Comparison of ENCODE assay signal across 8 cellular contexts in genomic region chr16:88782454-88783390, GRCh38. TPM values are rescaled to one million over a fixed set of nuclear protein-coding genes. Genes with fewer than 3 reads are reported as not detected.
DNase-seq lines count a peak whose midpoint lies in the region; ATAC-seq and TF ChIP-seq lines count a peak whose summit lies in the region.

No MANE protein-coding gene starts in this region.

- H3K4me3 ChIP-seq in AG04449 (ENCODE audit: low read depth, low read length) (peak overlapping the region; percentile 75), MG63 (peak overlapping the region; percentile 65), gastroesophageal sphincter (peak overlapping the region; percentile 50 to 78)

- TF ChIP-seq CTCF in AG04449 (IDR thresholded peaks at IDR 0.05; ENCODE audit: insufficient read depth, low read length, missing control alignments) (no peak), gastroesophageal sphincter (IDR thresholded peaks at IDR 0.05) (no peak)

- H3K27me3 Mint-ChIP-seq in activated T-helper 17 cell treated with anti-CD3 and anti-CD28 coated beads, Interleukin-2, amount 50 U/mL, for 72 hours, result no peaks in the 10 kb centered on the region

- no peaks in the 10 kb centered on the region for H3K9me3 Mint-ChIP-seq in activated T-helper 17 cell treated with anti-CD3 and anti-CD28 coated beads, Interleukin-2, amount 50 U/mL, for 72 hours

- no peak for DNase-seq in AG04449 (ENCODE audit: low read depth, low spot score)
- DNase-seq in MG63, result peak; percentile 93
- peak; percentile 67 to 80 (median 75) for DNase-seq in stimulated activated CD4-positive, alpha-beta T cell treated with anti-CD3 and anti-CD28 coated beads, Interleukin-12 subunit alpha, Interleukin-12 subunit beta, amount 100 ng/mL, for 48 hours (ENCODE audit: low read depth in 2 of 3, low spot score in 1 of 3)
- no peak for DNase-seq in NCI-H2227 treated with DMSO at 0.1 percent for 48 hours (lab: John Stamatoyannopoulos, UW)

- peak overlapping the region; percentile 89 for H3K27ac Mint-ChIP-seq in activated T-helper 17 cell treated with anti-CD3 and anti-CD28 coated beads, Interleukin-2, amount 50 U/mL, for 72 hours

- H3K36me3 ChIP-seq in MG63, result peaks cover 3% of the 10 kb centered on the region
- no peaks in the 10 kb centered on the region for H3K36me3 ChIP-seq in gastroesophageal sphincter

- TF ChIP-seq POLR2A in gastroesophageal sphincter (IDR thresholded peaks at IDR 0.05), result no peak

- H3K36me3 Mint-ChIP-seq in activated T-helper 17 cell treated with anti-CD3 and anti-CD28 coated beads, Interleukin-2, amount 50 U/mL, for 72 hours (ENCODE audit: low read depth), result peaks cover 22% of the 10 kb centered on the region

- CTCF ChIA-PET in AG04449 (lab: Yijun Ruan, JAX), result interaction anchor here (0.7 to 5.9 kb wide), 11 partner anchors 10 to 75 kb away, joined by 3 to 76 read pairs (median 5); no protein-coding TSS in a partner anchor

- H3K27me3 ChIP-seq in MG63 (no peaks in the 10 kb centered on the region), gastroesophageal sphincter (no peaks in the 10 kb centered on the region)

- H3K9me3 ChIP-seq in MG63 (no peaks in the 10 kb centered on the region), gastroesophageal sphincter (no peaks in the 10 kb centered on the region)

- peak overlapping the region; percentile 62 to 99 (median 93) for H3K27ac ChIP-seq in gastroesophageal sphincter

- WGBS in gastroesophageal sphincter (ENCODE audit: low coverage in 1 of 2), 2 donors, result 46% methylated on average over 9 of the region's 16 CpGs; no CpG with 5 or more reads in 1 of the 2 donors

- H3K4me3 Mint-ChIP-seq in activated T-helper 17 cell treated with anti-CD3 and anti-CD28 coated beads, Interleukin-2, amount 50 U/mL, for 72 hours, result peak overlapping the region; percentile 87

- ATAC-seq in activated T-helper 17 cell treated with anti-CD3 and anti-CD28 coated beads, Interleukin-2, amount 50 U/mL, for 72 hours (replicated peaks), result peak; percentile 81
- ATAC-seq in gastroesophageal sphincter (no peak), HG03108 (IDR thresholded peaks at IDR 0.05; ENCODE audit: unreplicated experiment) (no peak), GM18861 (IDR thresholded peaks at IDR 0.05; ENCODE audit: unreplicated experiment) (no peak)

- no peak for TF ChIP-seq EP300 in gastroesophageal sphincter (IDR thresholded peaks at IDR 0.05)

- H3K4me1 ChIP-seq in gastroesophageal sphincter, result peaks cover 3 to 79% (median 55%) of the 10 kb centered on the region in 3 donors

- H3K4me1 Mint-ChIP-seq in activated T-helper 17 cell treated with anti-CD3 and anti-CD28 coated beads, Interleukin-2, amount 50 U/mL, for 72 hours, result peaks cover 21% of the 10 kb centered on the region

- POLR2A ChIA-PET in AG04449 (lab: Yijun Ruan, JAX), result interaction anchor here (1.5 to 5.2 kb wide), 2 partner anchors 10 to 27 kb away, joined by 8 to 95 read pairs; no protein-coding TSS in a partner anchor

RNA-seq across cellular contexts. Expression of gene PIEZO1, which starts 2.3 kb away (rescaled TPM):
- 77.6 and 88.5 TPM in 2 replicates for total RNA-seq in MG63 (2014; rRNA removed; shearing (Covaris generic); ENCODE audit: low replicate concordance)
- total RNA-seq in activated T-helper 17 cell treated with anti-CD3 and anti-CD28 coated beads, Interleukin-2, amount 50 U/mL, for 72 hours, result 100 to 1,000 TPM; 197 to 326 TPM
- total RNA-seq in gastroesophageal sphincter, result 100 to 1,000 TPM; 105 to 248 (median 172) TPM

RNA-seq across cellular contexts. Expression of gene CDT1, which starts 20.9 kb away (rescaled TPM):
- total RNA-seq in MG63 (2014; rRNA removed; shearing (Covaris generic); ENCODE audit: low replicate concordance), result 9.3 and 14.3 TPM in 2 replicates
- 100 to 1,000 TPM in 1 of 2 donors, 10 to 100 TPM in 1; 96.6 to 141 TPM for total RNA-seq in activated T-helper 17 cell treated with anti-CD3 and anti-CD28 coated beads, Interleukin-2, amount 50 U/mL, for 72 hours
- total RNA-seq in gastroesophageal sphincter, result 1 to 10 TPM in 1 of 4 donors, under 1 TPM in 1, not detected in 2; 0.92 to 2.0 TPM

RNA-seq across cellular contexts. Expression of gene APRT, which starts 29.0 kb away (rescaled TPM):
- total RNA-seq in MG63 (2014; rRNA removed; shearing (Covaris generic); ENCODE audit: low replicate concordance), result 290 and 307 TPM in 2 replicates
- total RNA-seq in activated T-helper 17 cell treated with anti-CD3 and anti-CD28 coated beads, Interleukin-2, amount 50 U/mL, for 72 hours, result 100 to 1,000 TPM; 132 to 139 TPM
- 100 to 1,000 TPM in 2 of 4 donors, 10 to 100 TPM in 2; 64.9 to 103 (median 92.9) TPM for total RNA-seq in gastroesophageal sphincter

Comparison
In these comparisons a context has a peak if more than half of its experiments do, and no peak if none do; other contexts are left out.
1. DNase-seq: peak in MG63 (single experiment) and stimulated activated CD4-positive, alpha-beta T cell treated with anti-CD3 and anti-CD28 coated beads, Interleukin-12 subunit alpha, Interleukin-12 subunit beta, amount 100 ng/mL, for 48 hours (3 of 3); none in AG04449 (single experiment) and NCI-H2227 treated with DMSO at 0.1 percent for 48 hours (single experiment).
2. Peak in every context shown above with its lines, with median percentiles within 50 percentile points of each other: H3K4me3 ChIP-seq.